ENCODE assay signal across 20 cellular contexts in genomic region chr4:87882321-87882720, GRCh38. TPM values are rescaled to one million over a fixed set of nuclear protein-coding genes. Genes with fewer than 3 reads are reported as not detected.
DNase-seq lines count a peak whose midpoint lies in the region; ATAC-seq and TF ChIP-seq lines count a peak whose summit lies in the region.
"Had no signal": no experiment of that assay in that cellular context is flagged by ENCODE, and none has a peak within 500 bp of the region (broad histone marks: within the 10 kb centered on the region; RNA-seq: fewer than 3 reads in every experiment).

No MANE protein-coding gene starts in this region.

- no peak overlapping the region for H3K4me3 ChIP-seq in AG10803 (ENCODE audit: low read length)
- H3K4me3 ChIP-seq in cardiac fibroblast (replicated peaks in 1 of 2; ENCODE audit: low read depth in 2 of 2, low read length in 2 of 2): no peak overlapping the region
- no peak overlapping the region for H3K4me3 ChIP-seq in fibroblast of the aortic adventitia (ENCODE audit: low read depth, low read length)
- no peak overlapping the region for H3K4me3 ChIP-seq in aorta (ENCODE audit: low read length in 2 of 2)
- H3K4me3 ChIP-seq: HAP-1 had no signal

- no peaks in the 10 kb centered on the region for H3K9me3 ChIP-seq in aorta (ENCODE audit: control insufficient read depth, low read length)
- H3K9me3 ChIP-seq: HAP-1 had no signal

- H3K27me3 ChIP-seq in aorta (ENCODE audit: control insufficient read depth in 1 of 2, insufficient read depth in 2 of 2, low read length in 1 of 2): no peaks in the 10 kb centered on the region

- no peak for ATAC-seq in aorta (ENCODE audit: low FRiP score)
- ATAC-seq: CD8-positive, alpha-beta T cell had no signal

- no peak for TF ChIP-seq CTCF in AG10803 (conservative IDR thresholded peaks at IDR 0.05; ENCODE audit: low read length)
- no peak for TF ChIP-seq CTCF in cardiac fibroblast (IDR thresholded peaks at IDR 0.05; ENCODE audit: low read depth, low read length)
- TF ChIP-seq CTCF in fibroblast of the aortic adventitia (IDR thresholded peaks at IDR 0.05; ENCODE audit: insufficient read depth, low read length): no peak

- no peaks in the 10 kb centered on the region for H3K36me3 ChIP-seq in aorta (ENCODE audit: control insufficient read depth in 1 of 2, insufficient read depth in 2 of 2, low read length in 1 of 2)
- H3K36me3 ChIP-seq: HAP-1 had no signal

- no peak overlapping the region for H3K27ac ChIP-seq in substantia nigra (ENCODE audit: low read depth, low read length, poor library complexity, severe bottlenecking)
- no peak overlapping the region for H3K27ac ChIP-seq in aorta (ENCODE audit: low read depth in 1 of 2, low read length in 2 of 2)

- peak; percentile 12 for DNase-seq in AG10803 (ENCODE audit: low read depth)
- peak; percentile 68 for DNase-seq in HT1080 (ENCODE audit: low read depth)
- peak; percentile 24 to 33 for DNase-seq in cardiac fibroblast (ENCODE audit: low read depth in 2 of 2)
- peak; percentile 76 for DNase-seq in fibroblast of the aortic adventitia (ENCODE audit: low read depth)
- DNase-seq in substantia nigra (lab: John Stamatoyannopoulos, UW): no peak
- DNase-seq in aorta: no peak
- no peak for DNase-seq in COLO829 (ENCODE audit: low spot score)
- DNase-seq in kidney tubule cell (ENCODE audit: low spot score): no peak
- DNase-seq: CD8-positive, alpha-beta T cell; DMS79 treated with DMSO at 0.1 percent for 48 hours; MM.1S; NCI-H1092 treated with DMSO at 0.1 percent for 48 hours; NCI-H1694; NCI-H526 treated with DMSO at 0.1 percent for 48 hours; RPMI8226; SIG-M5 had no signal

- no peaks in the 10 kb centered on the region for H3K4me1 ChIP-seq in aorta (ENCODE audit: control insufficient read depth in 1 of 2, insufficient read depth in 2 of 2, low read length in 2 of 2)
- H3K4me1 ChIP-seq: HAP-1 had no signal

- 4 to 6% methylated on average over 1 of the region's 1 CpG for WGBS in aorta, 2 donors

- intact Hi-C loops in aorta (cut with DNase I): no loop called here

RNA-seq across cellular contexts. Expression of gene MEPE, which starts 49.6 kb away (rescaled TPM):
- not detected in 2 replicates for total RNA-seq in HT1080 (2014; rRNA removed; shearing (Covaris generic))
- polyA plus RNA-seq in HT1080 (2015; cell fraction: cytosol; rRNA removed): not detected in 2 replicates
- polyA plus RNA-seq in HT1080 (2015; cell fraction: nucleus; rRNA removed): not detected in 2 replicates
- total RNA-seq in fibroblast of the aortic adventitia (ENCODE audit: low replicate concordance) (not detected in 2 replicates), aorta (not detected)
- polyA plus RNA-seq in aorta: not detected
- total RNA-seq: CD8-positive, alpha-beta T cell; G401; OCI-LY7 had no signal
- polyA plus RNA-seq: BJ had no signal

Comparison
In these comparisons a context has a peak if more than half of its experiments do, and no peak if none do; other contexts are left out.
1. DNase-seq: peak in AG10803 (single experiment), HT1080 (single experiment), cardiac fibroblast (2 of 2) and fibroblast of the aortic adventitia (single experiment); none in substantia nigra (0 of 49), aorta (0 of 2), COLO829 (single experiment) and kidney tubule cell (single experiment).